7 cellular contexts compared by ENCODE assay signal in the genomic region with DNA sequence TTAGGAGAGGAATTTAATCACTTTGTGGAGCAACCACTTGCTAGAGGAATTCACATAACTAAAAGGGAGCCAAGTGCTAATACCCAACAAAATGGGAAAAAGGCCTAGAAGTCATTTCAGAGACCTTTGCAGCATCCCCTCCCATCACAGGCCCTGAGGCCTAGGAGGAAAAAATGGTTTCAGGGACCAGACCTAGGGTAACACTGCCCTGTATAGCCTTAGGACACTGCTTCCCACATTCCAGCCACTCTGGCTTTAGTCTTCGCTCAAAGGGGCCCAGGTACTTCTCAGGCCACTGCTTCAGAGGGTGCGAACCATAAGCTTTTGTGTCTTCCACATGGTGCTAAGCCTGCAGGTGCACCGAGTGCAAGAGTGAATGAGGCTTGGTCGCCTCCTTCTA. TPM values are rescaled to one million over a fixed set of nuclear protein-coding genes. Genes with fewer than 3 reads are reported as not detected.
"Had no signal": no experiment of that assay in that cellular context is flagged by ENCODE, and none has a peak within 500 bp of the region (broad histone marks: within the 10 kb centered on the region; RNA-seq: fewer than 3 reads in every experiment).

No MANE protein-coding gene starts in this region.

- H3K4me3 ChIP-seq: GM12878 had no signal

- ATAC-seq: GM12878 had no signal

- FAIRE-seq: GM12878, GM12891, GM12892, GM18507, GM19239 had no signal

- DNase-seq: GDM1, GF-D8 had no signal

RNA-seq across cellular contexts. Expression of a gene that starts 19.1 kb away (rescaled TPM):
- total RNA-seq: GM12878 had no signal
- polyA plus RNA-seq: GM12878 had no signal
